ENCODE assay signal across 8 cellular contexts in genomic region chr17:35947156-35947585, GRCh38. TPM values are rescaled to one million over a fixed set of nuclear protein-coding genes. Genes with fewer than 3 reads are reported as not detected.
DNase-seq lines count a peak whose midpoint lies in the region; TF ChIP-seq lines count a peak whose summit lies in the region.

No MANE protein-coding gene starts in this region.

- no peak overlapping the region for H3K4me3 ChIP-seq in epithelial cell of esophagus (ENCODE audit: low read length)
- no peak overlapping the region for H3K4me3 ChIP-seq in neural cell (ENCODE audit: low read length)

- no peaks in the 10 kb centered on the region for H3K27me3 ChIP-seq in neural cell (ENCODE audit: insufficient read depth, low read depth, low read length)

- TF ChIP-seq RAD21 in neural cell (conservative IDR thresholded peaks at IDR 0.05), result peak; percentile 73

- H3K27ac Mint-ChIP-seq in activated CD4-positive, alpha-beta memory T cell treated with anti-CD3 and anti-CD28 coated beads, Interleukin-2, amount 10 ng/mL, durations not matched to agents 7 days and 5 days, result no peak overlapping the region

- no peak overlapping the region for H3K4me2 ChIP-seq in neural cell (ENCODE audit: low read length)

- no peak for TF ChIP-seq EP300 in neural cell (conservative IDR thresholded peaks at IDR 0.05; ENCODE audit: poor library complexity, severe bottlenecking)

- no peak overlapping the region for H3K4me3 Mint-ChIP-seq in activated CD4-positive, alpha-beta memory T cell treated with anti-CD3 and anti-CD28 coated beads, Interleukin-2, amount 10 ng/mL, durations not matched to agents 7 days and 5 days

- H3K36me3 ChIP-seq in neural cell (ENCODE audit: insufficient read depth, low read length), result no peaks in the 10 kb centered on the region

- H3K9me3 Mint-ChIP-seq in activated CD4-positive, alpha-beta memory T cell treated with anti-CD3 and anti-CD28 coated beads, Interleukin-2, amount 10 ng/mL, durations not matched to agents 7 days and 5 days, result no peaks in the 10 kb centered on the region

- no peak overlapping the region for H3K9ac ChIP-seq in neural cell (ENCODE audit: low read length)

- no peak overlapping the region for H3K27ac ChIP-seq in neural cell (ENCODE audit: low read length)

- DNase-seq in AG09319 (ENCODE audit: extremely low read depth, low read depth) (no peak), GM20000 (ENCODE audit: low spot score) (peak; percentile 58), NCI-H526 treated with DMSO at 0.1 percent for 48 hours (lab: John Stamatoyannopoulos, UW) (peak; percentile 6), epithelial cell of esophagus (ENCODE audit: low read depth) (peak; percentile 59), ureter (ENCODE audit: low spot score) (peak; percentile 59), dedifferentiated amniotic fluid mesenchymal stem cell (ENCODE audit: extremely low spot score) (no peak)
- DNase-seq in activated CD4-positive, alpha-beta memory T cell treated with anti-CD3 and anti-CD28 coated beads, Interleukin-2, amount 10 ng/mL, durations not matched to agents 7 days and 5 days, result peak; percentile 62

- no peaks in the 10 kb centered on the region for H3K9me2 ChIP-seq in neural cell (ENCODE audit: insufficient read depth, low read length)

- no peaks in the 10 kb centered on the region for H4K20me1 ChIP-seq in neural cell (ENCODE audit: insufficient read depth)

- peaks cover 6% of the 10 kb centered on the region for H3K4me1 Mint-ChIP-seq in activated CD4-positive, alpha-beta memory T cell treated with anti-CD3 and anti-CD28 coated beads, Interleukin-2, amount 10 ng/mL, durations not matched to agents 7 days and 5 days

- no peaks in the 10 kb centered on the region for H3F3A ChIP-seq in neural cell (ENCODE audit: insufficient read depth, low read length, poor library complexity, severe bottlenecking)

- no peaks in the 10 kb centered on the region for H3K9me3 ChIP-seq in neural cell (ENCODE audit: low read length)

- no peak overlapping the region for H2AFZ ChIP-seq in neural cell (ENCODE audit: low read depth, low read length)

- no peaks in the 10 kb centered on the region for H3K36me3 Mint-ChIP-seq in activated CD4-positive, alpha-beta memory T cell treated with anti-CD3 and anti-CD28 coated beads, Interleukin-2, amount 10 ng/mL, durations not matched to agents 7 days and 5 days (ENCODE audit: low read depth)

- TF ChIP-seq CTCF in AG09319 (IDR thresholded peaks at IDR 0.05; ENCODE audit: low read depth, low read length) (peak; percentile 68), GM20000 (IDR thresholded peaks at IDR 0.05; ENCODE audit: extremely low read depth, missing control alignments) (peak; percentile 96), epithelial cell of esophagus (IDR thresholded peaks at IDR 0.05; ENCODE audit: insufficient read depth, low read depth, low read length, missing control alignments) (peak; percentile 91), neural cell (IDR thresholded peaks at IDR 0.05; ENCODE audit: poor library complexity, severe bottlenecking) (peak; percentile 73)

- H3K79me2 ChIP-seq in neural cell (replicated peaks; ENCODE audit: insufficient read depth, low read length), result no peaks in the 10 kb centered on the region

- CTCF ChIA-PET in activated CD4-positive, alpha-beta memory T cell treated with anti-CD3 and anti-CD28 coated beads, Interleukin-2, amount 10 ng/mL, durations not matched to agents 7 days and 5 days (lab: Charles Lee), result interaction anchor here (0.7 to 1.7 kb wide), 5 partner anchors 14 to 184 kb away, joined by 4 to 7 read pairs (median 4); no protein-coding TSS in a partner anchor

- POLR2A ChIA-PET in activated CD4-positive, alpha-beta memory T cell treated with anti-CD3 and anti-CD28 coated beads, Interleukin-2, amount 10 ng/mL, durations not matched to agents 7 days and 5 days (lab: Charles Lee), result no interaction called here

- H3K27me3 Mint-ChIP-seq in activated CD4-positive, alpha-beta memory T cell treated with anti-CD3 and anti-CD28 coated beads, Interleukin-2, amount 10 ng/mL, durations not matched to agents 7 days and 5 days, result no peaks in the 10 kb centered on the region

TF ChIP-seq in neural cell, 6 proteins besides CTCF, POLR2A, EP300 and RAD21:
- no peak for TF ChIP-seq TAF1 (IDR thresholded peaks at IDR 0.05; ENCODE audit: low read depth)
- no peak for TF ChIP-seq EZH2 (IDR thresholded peaks at IDR 0.05; ENCODE audit: borderline replicate concordance, insufficient read depth, low read length, poor library complexity, severe bottlenecking)
- TF ChIP-seq, protein P1, sequence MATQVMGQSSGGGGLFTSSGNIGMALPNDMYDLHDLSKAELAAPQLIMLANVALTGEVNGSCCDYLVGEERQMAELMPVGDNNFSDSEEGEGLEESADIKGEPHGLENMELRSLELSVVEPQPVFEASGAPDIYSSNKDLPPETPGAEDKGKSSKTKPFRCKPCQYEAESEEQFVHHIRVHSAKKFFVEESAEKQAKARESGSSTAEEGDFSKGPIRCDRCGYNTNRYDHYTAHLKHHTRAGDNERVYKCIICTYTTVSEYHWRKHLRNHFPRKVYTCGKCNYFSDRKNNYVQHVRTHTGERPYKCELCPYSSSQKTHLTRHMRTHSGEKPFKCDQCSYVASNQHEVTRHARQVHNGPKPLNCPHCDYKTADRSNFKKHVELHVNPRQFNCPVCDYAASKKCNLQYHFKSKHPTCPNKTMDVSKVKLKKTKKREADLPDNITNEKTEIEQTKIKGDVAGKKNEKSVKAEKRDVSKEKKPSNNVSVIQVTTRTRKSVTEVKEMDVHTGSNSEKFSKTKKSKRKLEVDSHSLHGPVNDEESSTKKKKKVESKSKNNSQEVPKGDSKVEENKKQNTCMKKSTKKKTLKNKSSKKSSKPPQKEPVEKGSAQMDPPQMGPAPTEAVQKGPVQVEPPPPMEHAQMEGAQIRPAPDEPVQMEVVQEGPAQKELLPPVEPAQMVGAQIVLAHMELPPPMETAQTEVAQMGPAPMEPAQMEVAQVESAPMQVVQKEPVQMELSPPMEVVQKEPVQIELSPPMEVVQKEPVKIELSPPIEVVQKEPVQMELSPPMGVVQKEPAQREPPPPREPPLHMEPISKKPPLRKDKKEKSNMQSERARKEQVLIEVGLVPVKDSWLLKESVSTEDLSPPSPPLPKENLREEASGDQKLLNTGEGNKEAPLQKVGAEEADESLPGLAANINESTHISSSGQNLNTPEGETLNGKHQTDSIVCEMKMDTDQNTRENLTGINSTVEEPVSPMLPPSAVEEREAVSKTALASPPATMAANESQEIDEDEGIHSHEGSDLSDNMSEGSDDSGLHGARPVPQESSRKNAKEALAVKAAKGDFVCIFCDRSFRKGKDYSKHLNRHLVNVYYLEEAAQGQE (IDR thresholded peaks at IDR 0.05; ENCODE audit: borderline replicate concordance), result no peak
- TF ChIP-seq MXI1 (conservative IDR thresholded peaks at IDR 0.05; ENCODE audit: poor library complexity, severe bottlenecking), result no peak
- TF ChIP-seq SMC3 (conservative IDR thresholded peaks at IDR 0.05; ENCODE audit: poor library complexity), result peak; percentile 67

RNA-seq across cellular contexts. Expression of gene LYZL6, which starts 3.7 kb away (rescaled TPM):
- not detected for total RNA-seq in activated CD4-positive, alpha-beta memory T cell treated with anti-CD3 and anti-CD28 coated beads, Interleukin-2, amount 10 ng/mL, durations not matched to agents 7 days and 5 days
- not detected in 2 replicates for polyA plus RNA-seq in neural cell
- not detected in 2 replicates for polyA minus RNA-seq in neural cell
- not detected for total RNA-seq in ureter

RNA-seq across cellular contexts. Expression of gene RDM1, which starts 16.6 kb away (rescaled TPM):
- total RNA-seq in activated CD4-positive, alpha-beta memory T cell treated with anti-CD3 and anti-CD28 coated beads, Interleukin-2, amount 10 ng/mL, durations not matched to agents 7 days and 5 days, result 10 to 100 TPM; 14.4 to 16.9 TPM
- not detected in 2 replicates for polyA plus RNA-seq in neural cell
- polyA minus RNA-seq in neural cell, result 0.46 and 0.97 TPM in 2 replicates
- total RNA-seq in ureter, result 1.1 TPM

RNA-seq across cellular contexts. Expression of gene CCL16, which starts 34.1 kb away (rescaled TPM):
- total RNA-seq in activated CD4-positive, alpha-beta memory T cell treated with anti-CD3 and anti-CD28 coated beads, Interleukin-2, amount 10 ng/mL, durations not matched to agents 7 days and 5 days, result not detected
- not detected in 2 replicates for polyA plus RNA-seq in neural cell
- not detected in 2 replicates for polyA minus RNA-seq in neural cell
- total RNA-seq in ureter, result 1.6 TPM

RNA-seq across cellular contexts. Expression of gene CCL14, which starts 39.4 kb away (rescaled TPM):
- not detected for total RNA-seq in activated CD4-positive, alpha-beta memory T cell treated with anti-CD3 and anti-CD28 coated beads, Interleukin-2, amount 10 ng/mL, durations not matched to agents 7 days and 5 days
- polyA plus RNA-seq in neural cell, result not detected in 2 replicates
- not detected in 2 replicates for polyA minus RNA-seq in neural cell
- total RNA-seq in ureter, result 46.9 TPM

RNA-seq across cellular contexts. Expression of gene CCL15, which starts 54.2 kb away (rescaled TPM):
- total RNA-seq in activated CD4-positive, alpha-beta memory T cell treated with anti-CD3 and anti-CD28 coated beads, Interleukin-2, amount 10 ng/mL, durations not matched to agents 7 days and 5 days, result not detected
- polyA plus RNA-seq in neural cell, result not detected in 2 replicates
- not detected in 2 replicates for polyA minus RNA-seq in neural cell
- total RNA-seq in ureter, result 37.7 TPM

Comparison
In these comparisons a context has a peak if more than half of its experiments do, and no peak if none do; other contexts are left out.
1. DNase-seq: peak in GM20000 (single experiment), NCI-H526 treated with DMSO at 0.1 percent for 48 hours (single experiment), activated CD4-positive, alpha-beta memory T cell treated with anti-CD3 and anti-CD28 coated beads, Interleukin-2, amount 10 ng/mL, durations not matched to agents 7 days and 5 days (single experiment), epithelial cell of esophagus (single experiment) and ureter (single experiment); none in AG09319 (single experiment) and dedifferentiated amniotic fluid mesenchymal stem cell (single experiment).
2. Peak in every context shown above with its lines, with median percentiles within 50 percentile points of each other: CTCF ChIP-seq.